Comparison of ENCODE assay signal across 20 cellular contexts in the genomic region with DNA sequence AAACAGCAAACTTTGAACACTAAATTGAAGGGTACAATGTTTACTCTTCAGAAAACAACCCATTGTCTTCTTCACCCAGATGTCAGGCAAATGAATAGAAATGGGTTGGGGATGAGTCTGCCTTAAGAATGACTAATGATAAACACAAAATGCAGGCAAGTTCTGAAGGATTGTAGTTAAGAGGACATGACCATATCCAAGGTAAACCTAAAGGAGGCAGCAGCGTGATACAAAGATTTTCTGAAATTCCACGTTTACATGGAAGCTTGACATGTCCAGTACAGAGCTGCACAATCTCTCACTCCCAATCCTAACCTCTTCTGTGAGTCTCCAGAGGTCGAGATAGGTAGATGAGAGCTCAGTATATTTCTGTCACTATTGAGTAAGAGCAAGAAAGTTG.
DNase-seq lines count a peak whose midpoint lies in the region; ATAC-seq and TF ChIP-seq lines count a peak whose summit lies in the region.
"Had no signal": no experiment of that assay in that cellular context is flagged by ENCODE, and none has a peak within 500 bp of the region (broad histone marks: within the 10 kb centered on the region; RNA-seq: fewer than 3 reads in every experiment).

No MANE protein-coding gene starts in this region.

- H4K20me1 ChIP-seq in H9 (ENCODE audit: control insufficient read depth, insufficient read depth, insufficient read length), result no peaks in the 10 kb centered on the region
- no peaks in the 10 kb centered on the region for H4K20me1 ChIP-seq in osteoblast (ENCODE audit: insufficient read depth, low read length)
- H4K20me1 ChIP-seq: BLaER1 had no signal

- no peak overlapping the region for H3K9ac ChIP-seq in H9 (ENCODE audit: extremely low read depth, insufficient read length, low read length)
- H3K9ac ChIP-seq: BLaER1 had no signal

- H3K36me3 Mint-ChIP-seq in H9 (ENCODE audit: insufficient read depth in 1 of 3, low read depth in 3 of 3), result no peaks in the 10 kb centered on the region
- H3K36me3 Mint-ChIP-seq: CD4-positive, alpha-beta memory T cell had no signal

- H3K27me3 Mint-ChIP-seq in H9 (ENCODE audit: low read depth), result no peaks in the 10 kb centered on the region
- H3K27me3 Mint-ChIP-seq: CD4-positive, alpha-beta memory T cell had no signal

- H2AK5ac ChIP-seq in H9 (ENCODE audit: insufficient read length, low read length), result no peak overlapping the region

- no peaks in the 10 kb centered on the region for H3K4me1 ChIP-seq in H9 (ENCODE audit: insufficient read depth, low read length)
- no peaks in the 10 kb centered on the region for H3K4me1 ChIP-seq in osteoblast (ENCODE audit: insufficient read depth, low read length)
- no peaks in the 10 kb centered on the region for H3K4me1 ChIP-seq in heart right ventricle
- H3K4me1 ChIP-seq: BLaER1 had no signal

- H3K23me2 ChIP-seq in H9 (ENCODE audit: insufficient read length, low read depth, low read length, poor library complexity, severe bottlenecking), result no peaks in the 10 kb centered on the region

- H3K14ac ChIP-seq in H9 (ENCODE audit: insufficient read depth, low read length), result no peak overlapping the region

- H3K27me3 ChIP-seq in H9 (ENCODE audit: insufficient read depth, low read length) (no peaks in the 10 kb centered on the region), osteoblast (ENCODE audit: insufficient read depth, low read length) (no peaks in the 10 kb centered on the region), heart right ventricle (no peaks in the 10 kb centered on the region)
- H3K27me3 ChIP-seq: BLaER1 had no signal

- no peak overlapping the region for H3T11ph ChIP-seq in H9 (ENCODE audit: low read length)

- H3K56ac ChIP-seq in H9 (ENCODE audit: insufficient read length, low read depth, low read length), result no peak overlapping the region

- H3K79me2 ChIP-seq in H9 (ENCODE audit: insufficient read depth, low read length) (no peaks in the 10 kb centered on the region), osteoblast (ENCODE audit: insufficient read depth, low read length) (no peaks in the 10 kb centered on the region)

- H3K36me3 ChIP-seq in osteoblast (ENCODE audit: insufficient read depth, low read length), result no peaks in the 10 kb centered on the region
- no peaks in the 10 kb centered on the region for H3K36me3 ChIP-seq in heart right ventricle
- H3K36me3 ChIP-seq: BLaER1 had no signal

- TF ChIP-seq CTCF in C4-2B (conservative IDR thresholded peaks at IDR 0.05) (peak; percentile 11), H9 (conservative IDR thresholded peaks at IDR 0.05) (0 out of 3 replicates have a peak, but pooled peaks have one; percentile 17), osteoblast (IDR thresholded peaks at IDR 0.05; ENCODE audit: extremely low read depth, low read depth, low read length) (no peak), heart right ventricle (IDR thresholded peaks at IDR 0.05) (no peak)

- DNase-seq in H9 (no peak), SK-MEL-5 (ENCODE audit: low read depth, low spot score) (peak; percentile 72), osteoblast (ENCODE audit: insufficient read length, low spot score, missing footprints) (peak; percentile 50), heart right ventricle (no peak), EL (no peak)
- no peak for DNase-seq in activated CD4-positive, alpha-beta T cell treated with anti-CD3 and anti-CD28 coated beads, Interleukin-2, amount 50 U/mL, for 4 hours
- DNase-seq: Caco-2; CD4-positive, alpha-beta memory T cell; GDM1; KBM-7; NCI-H1092; NCI-H1436; NCI-H187 treated with DMSO at 0.1 percent for 48 hours; NCI-H2107; RPMI8226; SHP77 had no signal

- in situ Hi-C loops in SK-MEL-5 (cut with HindIII; ENCODE audit: low pct_unique_long_range_greater_than_20kb, low sequenced_read_pairs), result no loop called here

- H3K27ac Mint-ChIP-seq in H9, result no peak overlapping the region; a peak in 1 of 7 replicates
- H3K27ac Mint-ChIP-seq: CD4-positive, alpha-beta memory T cell had no signal

- no peaks in the 10 kb centered on the region for H3K4me1 Mint-ChIP-seq in H9
- H3K4me1 Mint-ChIP-seq: CD4-positive, alpha-beta memory T cell had no signal

- no peak overlapping the region for H3K18ac ChIP-seq in H9 (ENCODE audit: insufficient read length, low read depth, low read length)

- no peak overlapping the region for H2BK20ac ChIP-seq in H9 (ENCODE audit: low read depth, low read length, poor library complexity, severe bottlenecking)

- H2BK120ac ChIP-seq in H9 (ENCODE audit: low read depth, low read length, poor library complexity, severe bottlenecking), result no peak overlapping the region

- no peak overlapping the region for H2BK12ac ChIP-seq in H9 (ENCODE audit: insufficient read length, low read depth, low read length)

- no peak overlapping the region for H3K4me3 Mint-ChIP-seq in H9
- H3K4me3 Mint-ChIP-seq: CD4-positive, alpha-beta memory T cell had no signal

- H3K27ac ChIP-seq in C4-2B, result no peak overlapping the region
- H3K27ac ChIP-seq in H9 (ENCODE audit: insufficient read length, low read depth, low read length), result no peak overlapping the region
- no peak overlapping the region for H3K27ac ChIP-seq in osteoblast (ENCODE audit: low read depth, low read length)
- H3K27ac ChIP-seq in heart right ventricle, result no peak overlapping the region
- H3K27ac ChIP-seq: BLaER1, SK-N-MC had no signal

- no peak overlapping the region for H3K23ac ChIP-seq in H9 (ENCODE audit: insufficient read length, low read depth, low read length)

- no peak for ATAC-seq in heart right ventricle
- ATAC-seq: HepG2 had no signal

- H3K9me3 ChIP-seq in H9 (ENCODE audit: control insufficient read depth, low read depth, low read length), result no peaks in the 10 kb centered on the region
- peaks cover 2% of the 10 kb centered on the region for H3K9me3 ChIP-seq in osteoblast (ENCODE audit: low read depth, low read length)
- H3K9me3 ChIP-seq in heart right ventricle, result peaks cover 0 to 4% (median 0%) of the 10 kb centered on the region in 11 donors
- H3K9me3 ChIP-seq: BLaER1, Caco-2 had no signal

- H3K9me3 Mint-ChIP-seq in H9, result no peaks in the 10 kb centered on the region

- no peak overlapping the region for H4K8ac ChIP-seq in H9 (replicated peaks; ENCODE audit: insufficient read length, low read depth, low read length)

- no peak overlapping the region for H4K5ac ChIP-seq in H9 (ENCODE audit: insufficient read length, low read depth, low read length)

- no peaks in the 10 kb centered on the region for H3K79me1 ChIP-seq in H9 (ENCODE audit: insufficient read depth, low read depth, low read length, poor library complexity, severe bottlenecking)

- H4K91ac ChIP-seq in H9 (ENCODE audit: insufficient read length, low read depth, low read length), result no peak overlapping the region

- H2AFZ ChIP-seq in H9 (ENCODE audit: low read length) (no peak overlapping the region), osteoblast (ENCODE audit: low read length) (no peak overlapping the region)

- H2BK5ac ChIP-seq in H9 (ENCODE audit: insufficient read length, low read length), result no peak overlapping the region

- no CpG with 5 or more reads among the region's 3 CpGs for WGBS in H9 (ENCODE audit: extremely low coverage, insufficient read length, low lambda C conversion rate)
- WGBS in heart right ventricle, 2 donors, result 61 to 64% methylated on average over 3 of the region's 3 CpGs

- H2BK15ac ChIP-seq in H9 (ENCODE audit: low read depth, low read length), result no peak overlapping the region

- no peak overlapping the region for H3K4me3 ChIP-seq in osteoblast (ENCODE audit: insufficient read depth, low read length)
- no peak overlapping the region for H3K4me3 ChIP-seq in heart right ventricle
- H3K4me3 ChIP-seq: BLaER1, SK-N-MC had no signal

- H3K4ac ChIP-seq in H9 (ENCODE audit: low read depth, low read length), result no peak overlapping the region

- H3K4me2 ChIP-seq in H9 (ENCODE audit: insufficient read depth, insufficient read length, low read length), result no peak overlapping the region
- no peak overlapping the region for H3K4me2 ChIP-seq in osteoblast (ENCODE audit: insufficient read depth, low read length)
- H3K4me2 ChIP-seq: BLaER1 had no signal

- intact Hi-C loops in heart right ventricle (cut with DNase I), result no loop called here

Comparison
In these comparisons a context has a peak if more than half of its experiments do, and no peak if none do; other contexts are left out.
1. CTCF ChIP-seq: peak in C4-2B (single experiment) and H9 (single experiment); none in osteoblast (single experiment) and heart right ventricle (0 of 9).
2. DNase-seq: peak in SK-MEL-5 (single experiment) and osteoblast (single experiment); none in H9 (single experiment), heart right ventricle (0 of 2), EL (single experiment) and activated CD4-positive, alpha-beta T cell treated with anti-CD3 and anti-CD28 coated beads, Interleukin-2, amount 50 U/mL, for 4 hours (0 of 2).